2 cellular contexts compared by ENCODE assay signal in genomic region chrX:153742111-153742510, GRCh38. TPM values are rescaled to one million over a fixed set of nuclear protein-coding genes. Genes with fewer than 3 reads are reported as not detected.
"Had no signal": no experiment of that assay in that cellular context is flagged by ENCODE, and none has a peak within 500 bp of the region (broad histone marks: within the 10 kb centered on the region; RNA-seq: fewer than 3 reads in every experiment).

No MANE protein-coding gene starts in this region.

RNA-seq across cellular contexts. Expression of gene SRPK3, which starts 38.7 kb away (rescaled TPM):
- total RNA-seq: endodermal cell, glomerular endothelial cell had no signal
